In genomic region chr17:48555616-48556533, GRCh38 we compare ENCODE assay signal across 1 cellular context.
TF ChIP-seq lines count a peak whose summit lies in the region.

No MANE protein-coding gene starts in this region.

TF ChIP-seq in HEK293, 187 proteins besides CTCF, POLR2A, EP300 and RAD21 (continued from another document and continues in another):
- TF ChIP-seq, protein P1, sequence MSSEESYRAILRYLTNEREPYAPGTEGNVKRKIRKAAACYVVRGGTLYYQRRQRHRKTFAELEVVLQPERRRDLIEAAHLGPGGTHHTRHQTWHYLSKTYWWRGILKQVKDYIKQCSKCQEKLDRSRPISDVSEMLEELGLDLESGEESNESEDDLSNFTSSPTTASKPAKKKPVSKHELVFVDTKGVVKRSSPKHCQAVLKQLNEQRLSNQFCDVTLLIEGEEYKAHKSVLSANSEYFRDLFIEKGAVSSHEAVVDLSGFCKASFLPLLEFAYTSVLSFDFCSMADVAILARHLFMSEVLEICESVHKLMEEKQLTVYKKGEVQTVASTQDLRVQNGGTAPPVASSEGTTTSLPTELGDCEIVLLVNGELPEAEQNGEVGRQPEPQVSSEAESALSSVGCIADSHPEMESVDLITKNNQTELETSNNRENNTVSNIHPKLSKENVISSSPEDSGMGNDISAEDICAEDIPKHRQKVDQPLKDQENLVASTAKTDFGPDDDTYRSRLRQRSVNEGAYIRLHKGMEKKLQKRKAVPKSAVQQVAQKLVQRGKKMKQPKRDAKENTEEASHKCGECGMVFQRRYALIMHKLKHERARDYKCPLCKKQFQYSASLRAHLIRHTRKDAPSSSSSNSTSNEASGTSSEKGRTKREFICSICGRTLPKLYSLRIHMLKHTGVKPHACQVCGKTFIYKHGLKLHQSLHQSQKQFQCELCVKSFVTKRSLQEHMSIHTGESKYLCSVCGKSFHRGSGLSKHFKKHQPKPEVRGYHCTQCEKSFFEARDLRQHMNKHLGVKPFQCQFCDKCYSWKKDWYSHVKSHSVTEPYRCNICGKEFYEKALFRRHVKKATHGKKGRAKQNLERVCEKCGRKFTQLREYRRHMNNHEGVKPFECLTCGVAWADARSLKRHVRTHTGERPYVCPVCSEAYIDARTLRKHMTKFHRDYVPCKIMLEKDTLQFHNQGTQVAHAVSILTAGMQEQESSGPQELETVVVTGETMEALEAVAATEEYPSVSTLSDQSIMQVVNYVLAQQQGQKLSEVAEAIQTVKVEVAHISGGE (tag by site-specific recombination; conservative IDR thresholded peaks at IDR 0.05; ENCODE audit: low read depth): no peak
- TF ChIP-seq ZNF600 (tag by site-specific recombination; IDR thresholded peaks at IDR 0.05): peak; percentile 90
- no peak for TF ChIP-seq ZNF558 (tag by site-specific recombination; IDR thresholded peaks at IDR 0.05)
- TF ChIP-seq OVOL3 (tag by site-specific recombination; IDR thresholded peaks at IDR 0.05): no peak
- no peak for TF ChIP-seq ZNF677 (tag by site-specific recombination; IDR thresholded peaks at IDR 0.05)
- no peak for TF ChIP-seq KLF1 (tag by site-specific recombination; IDR thresholded peaks at IDR 0.05)
- TF ChIP-seq ZIC2 (tag by site-specific recombination; IDR thresholded peaks at IDR 0.05): no peak
- no peak for TF ChIP-seq ZNF423 (tag by site-specific recombination; IDR thresholded peaks at IDR 0.05)
- TF ChIP-seq ZNF239 (tag by site-specific recombination; IDR thresholded peaks at IDR 0.05): no peak
- peak; percentile 38; the same call in 1 of the 2 replicates for TF ChIP-seq ZSCAN4 (tag by site-specific recombination; IDR thresholded peaks at IDR 0.05)
- TF ChIP-seq, protein P2, sequence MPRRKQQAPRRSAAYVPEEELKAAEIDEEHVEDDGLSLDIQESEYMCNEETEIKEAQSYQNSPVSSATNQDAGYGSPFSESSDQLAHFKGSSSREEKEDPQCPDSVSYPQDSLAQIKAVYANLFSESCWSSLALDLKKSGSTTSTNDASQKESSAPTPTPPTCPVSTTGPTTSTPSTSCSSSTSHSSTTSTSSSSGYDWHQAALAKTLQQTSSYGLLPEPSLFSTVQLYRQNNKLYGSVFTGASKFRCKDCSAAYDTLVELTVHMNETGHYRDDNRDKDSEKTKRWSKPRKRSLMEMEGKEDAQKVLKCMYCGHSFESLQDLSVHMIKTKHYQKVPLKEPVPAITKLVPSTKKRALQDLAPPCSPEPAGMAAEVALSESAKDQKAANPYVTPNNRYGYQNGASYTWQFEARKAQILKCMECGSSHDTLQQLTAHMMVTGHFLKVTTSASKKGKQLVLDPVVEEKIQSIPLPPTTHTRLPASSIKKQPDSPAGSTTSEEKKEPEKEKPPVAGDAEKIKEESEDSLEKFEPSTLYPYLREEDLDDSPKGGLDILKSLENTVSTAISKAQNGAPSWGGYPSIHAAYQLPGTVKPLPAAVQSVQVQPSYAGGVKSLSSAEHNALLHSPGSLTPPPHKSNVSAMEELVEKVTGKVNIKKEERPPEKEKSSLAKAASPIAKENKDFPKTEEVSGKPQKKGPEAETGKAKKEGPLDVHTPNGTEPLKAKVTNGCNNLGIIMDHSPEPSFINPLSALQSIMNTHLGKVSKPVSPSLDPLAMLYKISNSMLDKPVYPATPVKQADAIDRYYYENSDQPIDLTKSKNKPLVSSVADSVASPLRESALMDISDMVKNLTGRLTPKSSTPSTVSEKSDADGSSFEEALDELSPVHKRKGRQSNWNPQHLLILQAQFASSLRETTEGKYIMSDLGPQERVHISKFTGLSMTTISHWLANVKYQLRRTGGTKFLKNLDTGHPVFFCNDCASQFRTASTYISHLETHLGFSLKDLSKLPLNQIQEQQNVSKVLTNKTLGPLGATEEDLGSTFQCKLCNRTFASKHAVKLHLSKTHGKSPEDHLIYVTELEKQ (tag by site-specific recombination; IDR thresholded peaks at IDR 0.05; ENCODE audit: borderline replicate concordance): peak; percentile 28; the same call in 1 of the 2 replicates
- peak; percentile 90 for TF ChIP-seq ZBTB8A (tag by site-specific recombination; IDR thresholded peaks at IDR 0.05)
- TF ChIP-seq ZNF416 (tag by site-specific recombination; IDR thresholded peaks at IDR 0.05): no peak
- TF ChIP-seq HOXD13 (CRISPR knock-in tag; IDR thresholded peaks at IDR 0.05; ENCODE audit: borderline replicate concordance): no peak
- no peak for TF ChIP-seq ZNF133 (tag by site-specific recombination; IDR thresholded peaks at IDR 0.05)
- no peak for TF ChIP-seq SCRT2 (tag by site-specific recombination; IDR thresholded peaks at IDR 0.05)
- TF ChIP-seq ZNF157 (tag by site-specific recombination; IDR thresholded peaks at IDR 0.05): no peak
- TF ChIP-seq ZNF623 (tag by site-specific recombination; IDR thresholded peaks at IDR 0.05): no peak
- TF ChIP-seq, protein P3, sequence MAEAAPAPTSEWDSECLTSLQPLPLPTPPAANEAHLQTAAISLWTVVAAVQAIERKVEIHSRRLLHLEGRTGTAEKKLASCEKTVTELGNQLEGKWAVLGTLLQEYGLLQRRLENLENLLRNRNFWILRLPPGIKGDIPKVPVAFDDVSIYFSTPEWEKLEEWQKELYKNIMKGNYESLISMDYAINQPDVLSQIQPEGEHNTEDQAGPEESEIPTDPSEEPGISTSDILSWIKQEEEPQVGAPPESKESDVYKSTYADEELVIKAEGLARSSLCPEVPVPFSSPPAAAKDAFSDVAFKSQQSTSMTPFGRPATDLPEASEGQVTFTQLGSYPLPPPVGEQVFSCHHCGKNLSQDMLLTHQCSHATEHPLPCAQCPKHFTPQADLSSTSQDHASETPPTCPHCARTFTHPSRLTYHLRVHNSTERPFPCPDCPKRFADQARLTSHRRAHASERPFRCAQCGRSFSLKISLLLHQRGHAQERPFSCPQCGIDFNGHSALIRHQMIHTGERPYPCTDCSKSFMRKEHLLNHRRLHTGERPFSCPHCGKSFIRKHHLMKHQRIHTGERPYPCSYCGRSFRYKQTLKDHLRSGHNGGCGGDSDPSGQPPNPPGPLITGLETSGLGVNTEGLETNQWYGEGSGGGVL (tag by site-specific recombination; IDR thresholded peaks at IDR 0.05): peak; percentile 88
- TF ChIP-seq ZSCAN30 (tag by site-specific recombination; IDR thresholded peaks at IDR 0.05): no peak
- TF ChIP-seq, protein P4, sequence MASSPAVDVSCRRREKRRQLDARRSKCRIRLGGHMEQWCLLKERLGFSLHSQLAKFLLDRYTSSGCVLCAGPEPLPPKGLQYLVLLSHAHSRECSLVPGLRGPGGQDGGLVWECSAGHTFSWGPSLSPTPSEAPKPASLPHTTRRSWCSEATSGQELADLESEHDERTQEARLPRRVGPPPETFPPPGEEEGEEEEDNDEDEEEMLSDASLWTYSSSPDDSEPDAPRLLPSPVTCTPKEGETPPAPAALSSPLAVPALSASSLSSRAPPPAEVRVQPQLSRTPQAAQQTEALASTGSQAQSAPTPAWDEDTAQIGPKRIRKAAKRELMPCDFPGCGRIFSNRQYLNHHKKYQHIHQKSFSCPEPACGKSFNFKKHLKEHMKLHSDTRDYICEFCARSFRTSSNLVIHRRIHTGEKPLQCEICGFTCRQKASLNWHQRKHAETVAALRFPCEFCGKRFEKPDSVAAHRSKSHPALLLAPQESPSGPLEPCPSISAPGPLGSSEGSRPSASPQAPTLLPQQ (tag by site-specific recombination; IDR thresholded peaks at IDR 0.05): 0 out of 2 replicates have a peak, but pooled peaks have one; percentile 28
- TF ChIP-seq HOXC10 (CRISPR knock-in tag; IDR thresholded peaks at IDR 0.05): no peak
- 0 out of 2 replicates have a peak, but pooled peaks have one; percentile 31 for TF ChIP-seq ZNF449 (tag by site-specific recombination; IDR thresholded peaks at IDR 0.05)
- no peak for TF ChIP-seq ZNF791 (tag by site-specific recombination; IDR thresholded peaks at IDR 0.05)
- TF ChIP-seq KLF10 (tag by site-specific recombination; IDR thresholded peaks at IDR 0.05): no peak
- no peak for TF ChIP-seq ZNF146 (tag by site-specific recombination; IDR thresholded peaks at IDR 0.05)
- TF ChIP-seq ZEB2 (tag by site-specific recombination; IDR thresholded peaks at IDR 0.05): no peak; the same call in 1 of the 2 replicates
- no peak for TF ChIP-seq ZNF391 (tag by site-specific recombination; IDR thresholded peaks at IDR 0.05; ENCODE audit: borderline replicate concordance, low read depth)
- TF ChIP-seq SP3 (tag by site-specific recombination; IDR thresholded peaks at IDR 0.05): no peak
- no peak for TF ChIP-seq ZNF529 (tag by site-specific recombination; IDR thresholded peaks at IDR 0.05; ENCODE audit: insufficient replicate concordance)
- TF ChIP-seq, protein P5, sequence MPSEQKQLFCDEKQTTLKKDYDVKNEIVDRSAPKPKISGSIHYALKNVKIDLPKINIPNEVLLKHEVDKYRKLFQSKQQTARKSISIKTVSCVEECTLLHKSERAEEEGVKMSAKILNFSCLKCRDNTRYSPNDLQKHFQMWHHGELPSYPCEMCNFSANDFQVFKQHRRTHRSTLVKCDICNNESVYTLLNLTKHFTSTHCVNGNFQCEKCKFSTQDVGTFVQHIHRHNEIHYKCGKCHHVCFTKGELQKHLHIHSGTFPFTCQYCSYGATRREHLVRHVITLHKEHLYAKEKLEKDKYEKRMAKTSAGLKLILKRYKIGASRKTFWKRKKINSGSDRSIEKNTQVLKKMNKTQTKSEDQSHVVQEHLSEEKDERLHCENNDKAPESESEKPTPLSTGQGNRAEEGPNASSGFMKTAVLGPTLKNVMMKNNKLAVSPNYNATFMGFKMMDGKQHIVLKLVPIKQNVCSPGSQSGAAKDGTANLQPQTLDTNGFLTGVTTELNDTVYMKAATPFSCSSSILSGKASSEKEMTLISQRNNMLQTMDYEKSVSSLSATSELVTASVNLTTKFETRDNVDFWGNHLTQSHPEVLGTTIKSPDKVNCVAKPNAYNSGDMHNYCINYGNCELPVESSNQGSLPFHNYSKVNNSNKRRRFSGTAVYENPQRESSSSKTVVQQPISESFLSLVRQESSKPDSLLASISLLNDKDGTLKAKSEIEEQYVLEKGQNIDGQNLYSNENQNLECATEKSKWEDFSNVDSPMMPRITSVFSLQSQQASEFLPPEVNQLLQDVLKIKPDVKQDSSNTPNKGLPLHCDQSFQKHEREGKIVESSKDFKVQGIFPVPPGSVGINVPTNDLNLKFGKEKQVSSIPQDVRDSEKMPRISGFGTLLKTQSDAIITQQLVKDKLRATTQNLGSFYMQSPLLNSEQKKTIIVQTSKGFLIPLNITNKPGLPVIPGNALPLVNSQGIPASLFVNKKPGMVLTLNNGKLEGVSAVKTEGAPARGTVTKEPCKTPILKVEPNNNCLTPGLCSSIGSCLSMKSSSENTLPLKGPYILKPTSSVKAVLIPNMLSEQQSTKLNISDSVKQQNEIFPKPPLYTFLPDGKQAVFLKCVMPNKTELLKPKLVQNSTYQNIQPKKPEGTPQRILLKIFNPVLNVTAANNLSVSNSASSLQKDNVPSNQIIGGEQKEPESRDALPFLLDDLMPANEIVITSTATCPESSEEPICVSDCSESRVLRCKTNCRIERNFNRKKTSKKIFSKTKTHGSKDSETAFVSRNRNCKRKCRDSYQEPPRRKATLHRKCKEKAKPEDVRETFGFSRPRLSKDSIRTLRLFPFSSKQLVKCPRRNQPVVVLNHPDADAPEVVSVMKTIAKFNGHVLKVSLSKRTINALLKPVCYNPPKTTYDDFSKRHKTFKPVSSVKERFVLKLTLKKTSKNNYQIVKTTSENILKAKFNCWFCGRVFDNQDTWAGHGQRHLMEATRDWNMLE (tag by site-specific recombination; conservative IDR thresholded peaks at IDR 0.05; ENCODE audit: low read depth): no peak
- no peak for TF ChIP-seq ZBTB1 (tag by site-specific recombination; IDR thresholded peaks at IDR 0.05)
- TF ChIP-seq ZNF362 (tag by site-specific recombination; IDR thresholded peaks at IDR 0.05): no peak
- no peak for TF ChIP-seq ZNF837 (tag by site-specific recombination; IDR thresholded peaks at IDR 0.05)
- TF ChIP-seq ZNF830 (tag by site-specific recombination; IDR thresholded peaks at IDR 0.05; ENCODE audit: low read depth): no peak
- TF ChIP-seq ZNF223 (tag by site-specific recombination; IDR thresholded peaks at IDR 0.05): no peak
- no peak for TF ChIP-seq ZNF747 (tag by site-specific recombination; IDR thresholded peaks at IDR 0.05)
- TF ChIP-seq ZBTB21 (tag by site-specific recombination; IDR thresholded peaks at IDR 0.05): no peak
- peak; percentile 21; the same call in 1 of the 2 replicates for TF ChIP-seq YY1 (tag by site-specific recombination; IDR thresholded peaks at IDR 0.05)
- TF ChIP-seq ZNF670 (tag by site-specific recombination; IDR thresholded peaks at IDR 0.05; ENCODE audit: low read depth): no peak
- peak; percentile 40; the same call in 1 of the 2 replicates for TF ChIP-seq ZNF18 (tag by site-specific recombination; IDR thresholded peaks at IDR 0.05)
- TF ChIP-seq MYNN (tag by site-specific recombination; IDR thresholded peaks at IDR 0.05; ENCODE audit: borderline replicate concordance): no peak
